ENCODE assay signal across 10 cellular contexts in genomic region chr1:113041569-113042335, GRCh38. TPM values are rescaled to one million over a fixed set of nuclear protein-coding genes. Genes with fewer than 3 reads are reported as not detected.
DNase-seq lines count a peak whose midpoint lies in the region; ATAC-seq, FAIRE-seq and TF ChIP-seq lines count a peak whose summit lies in the region.
"Had no signal": no experiment of that assay in that cellular context is flagged by ENCODE, and none has a peak within 500 bp of the region (broad histone marks: within the 10 kb centered on the region; RNA-seq: fewer than 3 reads in every experiment).

No MANE protein-coding gene starts in this region.

- no peak overlapping the region for H3K14ac ChIP-seq in mesenchymal stem cell (ENCODE audit: low read length in 2 of 2)

- no TSS peak for BruUV-seq in K562 (replicated peaks; lab: Mats Ljungman, UMichigan)

- FAIRE-seq in K562 (lab: Jason Lieb, UNC) = peak; percentile 82

- CTCF ChIA-PET in K562 (lab: Yijun Ruan, JAX; ENCODE audit: low intra/inter-chr PET ratio) = interaction anchor here (0.7 to 3.1 kb wide), 3 partner anchors 161 to 507 kb away, joined by 3 to 70 read pairs (median 7); no protein-coding TSS in a partner anchor

- H3K27me3 ChIP-seq in K562 (ENCODE audit: control insufficient read depth in 2 of 2, insufficient read depth in 2 of 2, low read length in 2 of 2) = no peaks in the 10 kb centered on the region
- H3K27me3 ChIP-seq in mesenchymal stem cell (ENCODE audit: control insufficient read depth in 1 of 2, insufficient read depth in 1 of 2, low read length in 2 of 2) = no peaks in the 10 kb centered on the region
- H3K27me3 ChIP-seq: thyroid gland had no signal

- ATAC-seq in HG02763 (IDR thresholded peaks at IDR 0.05; ENCODE audit: unreplicated experiment) = peak; percentile 29
- peak; percentile 64 for ATAC-seq in K562

- H3K4me3 ChIP-seq in K562 (no peak overlapping the region), mesenchymal stem cell (ENCODE audit: insufficient read depth in 1 of 2, low read depth in 1 of 2, low read length in 2 of 2) (no peak overlapping the region)
- H3K4me3 ChIP-seq: thyroid gland had no signal

- H2BK5ac ChIP-seq in mesenchymal stem cell (ENCODE audit: low read depth, low read length, poor library complexity, severe bottlenecking) = no peak overlapping the region

- in situ Hi-C loops in K562 (cut with MboI) = loop anchor here (5.0 kb wide), 4 partner anchors 84 to 324 kb away; partner anchors contain the start of genes PPM1J and SLC16A1

- H4K8ac ChIP-seq in mesenchymal stem cell (ENCODE audit: low read length) = peak overlapping the region; percentile 76

- TF ChIP-seq RAD21 in K562 (CRISPR knock-in tag; conservative IDR thresholded peaks at IDR 0.05 in 1 of 2, IDR thresholded peaks at IDR 0.05 in 1 of 2) = no peak

- no peak overlapping the region for H2BK15ac ChIP-seq in mesenchymal stem cell (ENCODE audit: low read depth, poor library complexity, severe bottlenecking)

- no peaks in the 10 kb centered on the region for H3K9me1 ChIP-seq in K562 (ENCODE audit: control insufficient read depth, insufficient read depth, low read length)

- no peak overlapping the region for H3K23ac ChIP-seq in mesenchymal stem cell (ENCODE audit: low read length in 2 of 2)

- peak overlapping the region; percentile 21 for H2BK120ac ChIP-seq in mesenchymal stem cell (ENCODE audit: low read depth, low read length)

- peak overlapping the region; percentile 89 for H2AK5ac ChIP-seq in mesenchymal stem cell (ENCODE audit: low read length, severe bottlenecking)

- H4K20me1 ChIP-seq in K562 (replicated peaks; ENCODE audit: control insufficient read depth, insufficient read depth, low read length) = no peaks in the 10 kb centered on the region

- H3K9me3 ChIP-seq in K562 (replicated peaks; ENCODE audit: control insufficient read depth, insufficient read depth, low read depth, low read length) (no peaks in the 10 kb centered on the region), mesenchymal stem cell (ENCODE audit: control insufficient read depth, low read length) (no peaks in the 10 kb centered on the region)
- H3K9me3 ChIP-seq: thyroid gland had no signal

- H3K79me1 ChIP-seq in mesenchymal stem cell (replicated peaks; ENCODE audit: low read length, poor library complexity, severe bottlenecking) = no peaks in the 10 kb centered on the region

- intact Hi-C loops in K562 (cut with micrococcal nuclease) (loop anchor here (1.0 to 5.0 kb wide), 6 partner anchors 31 to 649 kb away; partner anchors contain the start of genes LRIG2 and SLC16A1), posterior vena cava (cut with DNase I) (loop anchor here (5.0 to 10.0 kb wide), 5 partner anchors 89 to 327 kb away; partner anchors contain the start of gene PPM1J (in 1 of the 2))

- H3K4me1 ChIP-seq in K562 (replicated peaks in 1 of 2; ENCODE audit: control insufficient read depth in 2 of 2, insufficient read depth in 2 of 2, low read length in 2 of 2) (peaks cover 18 to 49% of the 10 kb centered on the region in 2 experiments), mesenchymal stem cell (ENCODE audit: control insufficient read depth, insufficient read depth, low read depth, low read length) (peaks cover 12% of the 10 kb centered on the region)

- no peak for TF ChIP-seq CTCF in K562 (IDR thresholded peaks at IDR 0.05 in 2 of 3, conservative IDR thresholded peaks at IDR 0.05 in 1 of 3; ENCODE audit: insufficient read depth in 2 of 3, low read depth in 1 of 3, low read length in 3 of 3)

- TF ChIP-seq EP300 in K562 (IDR thresholded peaks at IDR 0.05; ENCODE audit: low read length) = peak; percentile 84

- H2BK12ac ChIP-seq in mesenchymal stem cell (ENCODE audit: low read length in 2 of 2) = peak overlapping the region in 1 of 2 experiments; percentile 31

- H3K79me2 ChIP-seq in K562 (ENCODE audit: control insufficient read depth, insufficient read depth, low read length) = no peaks in the 10 kb centered on the region

- H3K36me3 ChIP-seq in K562 (ENCODE audit: control insufficient read depth, insufficient read depth, low read length) (no peaks in the 10 kb centered on the region), mesenchymal stem cell (ENCODE audit: control insufficient read depth in 1 of 2, insufficient read depth in 2 of 2, low read depth in 1 of 2, low read length in 2 of 2) (no peaks in the 10 kb centered on the region)
- H3K36me3 ChIP-seq: thyroid gland had no signal

- H3K9ac ChIP-seq in K562 (ENCODE audit: insufficient read depth in 1 of 2, low read depth in 2 of 2, low read length in 2 of 2) (no peak overlapping the region), mesenchymal stem cell (ENCODE audit: low read length) (peak overlapping the region; percentile 56)

- WGBS in K562 (ENCODE audit: insufficient coverage, low coverage, missing lambda C conversion rate) = 0% methylated on average over 1 of the region's 1 CpG
- WGBS in mesenchymal stem cell = 38% methylated on average over 1 of the region's 1 CpG

- H3K27ac ChIP-seq in K562 (ENCODE audit: extremely low read depth, low read depth, low read length) (no peak overlapping the region), mesenchymal stem cell (ENCODE audit: low read length, poor library complexity, severe bottlenecking) (peak overlapping the region; percentile 89)
- H3K27ac ChIP-seq: thyroid gland had no signal

- H3K4me2 ChIP-seq in K562 (ENCODE audit: insufficient read depth, low read length) (peak overlapping the region; percentile 28), mesenchymal stem cell (ENCODE audit: low read length, poor library complexity, severe bottlenecking) (peak overlapping the region; percentile 53)

- TF ChIP-seq POLR2A in K562 (conservative IDR thresholded peaks at IDR 0.05) = no peak

- POLR2A ChIA-PET in K562 (lab: Yijun Ruan, JAX) = interaction anchor here (0.9 to 3.0 kb wide), 14 partner anchors 9 to 160 kb away, joined by 3 to 14 read pairs (median 4); partner anchors contain the start of genes LRIG2 and SLC16A1

- H2AFZ ChIP-seq in K562 (ENCODE audit: low read depth, low read length) (no peak overlapping the region), mesenchymal stem cell (ENCODE audit: low read depth, low read length) (no peak overlapping the region)

- DNase-seq in Ammon's horn (ENCODE audit: low spot score) (peak; percentile 84), K562 (ENCODE audit: extremely low read depth in 1 of 4, low spot score in 3 of 4) (peak in 3 of 4 experiments; percentile 39 to 81 (median 57)), mesenchymal stem cell (no peak), SHP77 (lab: John Stamatoyannopoulos, UW) (no peak), NCI-H2107 (lab: John Stamatoyannopoulos, UW) (no peak), posterior vena cava (ENCODE audit: low spot score) (no peak)
- no peak for DNase-seq in stimulated activated CD4-positive, alpha-beta T cell treated with anti-CD3 and anti-CD28 coated beads, Interleukin-4, amount 100 ng/mL, for 1 hour
- DNase-seq: CD4-positive, alpha-beta T cell had no signal

- peak overlapping the region; percentile 82 to 85 for H3K18ac ChIP-seq in mesenchymal stem cell (ENCODE audit: low read depth in 1 of 2, low read length in 2 of 2)

- H4K91ac ChIP-seq in mesenchymal stem cell (ENCODE audit: low read length) = no peak overlapping the region

- peak overlapping the region in 1 of 2 experiments; percentile 2 for H3K4ac ChIP-seq in mesenchymal stem cell (ENCODE audit: low read depth in 1 of 2, low read length in 2 of 2)

TF ChIP-seq in K562, 482 proteins besides CTCF, POLR2A, EP300 and RAD21 (continues in another document):
- TF ChIP-seq ZNF134 (CRISPR knock-in tag; conservative IDR thresholded peaks at IDR 0.05) (no peak), NR1H2 (CRISPR knock-in tag; IDR thresholded peaks at IDR 0.05) (no peak)

RNA-seq across cellular contexts. Expression of gene LRIG2, which starts 31.2 kb away (rescaled TPM):
- total RNA-seq in K562 (2011; cell fraction: chromatin; rRNA removed; ENCODE audit: low replicate concordance) = 95.5 and 187 TPM in 2 replicates
- 53.9 and 56.3 TPM in 2 replicates for total RNA-seq in K562 (2011; cell fraction: nucleolus; rRNA removed)
- total RNA-seq in K562 (2011; cell fraction: nucleoplasm; rRNA removed) = 89.7 and 114 TPM in 2 replicates
- total RNA-seq in K562 (2014; rRNA removed) (6.2 and 11.8 TPM in 2 replicates), K562 (2014; rRNA removed; fragmentation: Illumina TruSeq; extraction: Trizol) (17.9 and 23.7 TPM in 2 replicates), K562 (2015; rRNA removed; fragmentation: Illumina TruSeq; extraction: Trizol) (19.7 and 22.4 TPM in 2 replicates), K562 (2021) (13.7 and 15.6 TPM in 2 replicates), posterior vena cava (10 to 100 TPM; 11.5 to 14.1 TPM)
- polyA plus RNA-seq in K562 (2011; rRNA removed) (28.1 and 28.5 TPM in 2 replicates), K562 (2014; fragmentation: Illumina TruSeq; extraction: Trizol) (10.1 and 12.4 TPM in 2 replicates), K562 (2014; fragmentation: Nextera tagmentation; extraction: Ambion mirVana) (1 to 10 TPM; 1.8 to 3.3 TPM), K562 (2014; rRNA removed) (8.5 and 11.5 TPM in 2 replicates)
- polyA plus RNA-seq in K562 (2011; cell fraction: cytosol; rRNA removed) = 10.5 and 18.9 TPM in 2 replicates
- polyA plus RNA-seq in K562 (2011; cell fraction: nucleus; rRNA removed) = 41.4 and 45.7 TPM in 2 replicates
- 5.2 and 6.4 TPM in 2 replicates for polyA plus RNA-seq in K562 (2012)
- 53.8 and 63.7 TPM in 2 replicates for polyA minus RNA-seq in K562 (2011; rRNA and poly(A)+ RNA removed)
- polyA minus RNA-seq in K562 (2011; cell fraction: cytosol; rRNA and poly(A)+ RNA removed) = 16.4 and 17.7 TPM in 2 replicates
- polyA minus RNA-seq in K562 (2011; cell fraction: nucleus; rRNA and poly(A)+ RNA removed) = 23.0 and 42.1 TPM in 2 replicates
- polyA plus RNA-seq in mesenchymal stem cell (2013, experiment 1 of 2) = 4.5 TPM
- 4.3 TPM for polyA plus RNA-seq in mesenchymal stem cell (2013, experiment 2 of 2)

Comparison
In these comparisons a context has a peak if more than half of its experiments do, and no peak if none do; other contexts are left out.
1. DNase-seq: peak in Ammon's horn (single experiment) and K562 (3 of 4); none in mesenchymal stem cell (single experiment), SHP77 (0 of 2), stimulated activated CD4-positive, alpha-beta T cell treated with anti-CD3 and anti-CD28 coated beads, Interleukin-4, amount 100 ng/mL, for 1 hour (single experiment), NCI-H2107 (single experiment) and posterior vena cava (single experiment).